Comparison of ENCODE assay signal across 8 cellular contexts in the genomic region with DNA sequence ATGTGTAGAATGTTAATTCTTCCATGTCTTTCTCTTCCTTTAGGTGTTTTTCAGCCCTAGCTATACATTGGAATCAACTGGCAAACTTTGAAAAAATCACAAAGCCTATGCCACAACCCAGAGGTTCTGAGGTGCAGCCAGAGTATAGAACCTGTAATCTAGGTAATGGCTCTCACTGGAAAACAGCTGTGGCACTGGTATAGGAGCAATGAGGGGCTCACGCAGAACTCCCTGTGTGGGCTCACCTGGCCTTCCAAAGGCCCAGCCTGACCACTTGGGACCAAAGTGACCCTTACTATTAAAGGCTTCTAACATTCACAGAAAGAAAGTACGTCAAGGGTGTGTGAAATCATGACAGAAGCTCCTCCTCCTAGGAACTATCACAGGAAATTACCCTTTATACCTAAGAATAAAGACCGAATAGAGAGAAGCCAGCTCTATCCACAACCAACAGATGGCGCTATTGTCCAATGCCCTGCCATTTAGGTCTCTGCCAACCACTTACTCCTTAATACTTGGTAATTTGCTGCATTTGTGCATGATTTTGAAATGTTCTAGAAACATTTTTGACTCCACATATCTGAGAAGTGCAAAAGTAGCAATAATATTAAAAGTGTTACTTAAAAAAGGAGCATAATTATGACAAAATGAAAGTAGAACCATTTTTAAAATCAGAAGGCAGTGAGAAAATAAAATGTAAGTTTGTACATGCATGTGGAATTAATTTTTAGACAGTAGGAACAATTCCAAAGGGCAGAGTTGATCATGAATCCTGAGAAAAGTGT.
DNase-seq lines count a peak whose midpoint lies in the region; ATAC-seq and TF ChIP-seq lines count a peak whose summit lies in the region.

No MANE protein-coding gene starts in this region.

- H3K9me3 ChIP-seq in OCI-LY3 (ENCODE audit: insufficient read depth, low read length) (no peaks in the 10 kb centered on the region), right cardiac atrium (ENCODE audit: control insufficient read depth, low read length) (no peaks in the 10 kb centered on the region)

- no peak overlapping the region for H3K27ac ChIP-seq in OCI-LY3 (ENCODE audit: low read length)
- H3K27ac ChIP-seq in right cardiac atrium (ENCODE audit: low read length): no peak overlapping the region

- no peaks in the 10 kb centered on the region for H3K79me2 ChIP-seq in OCI-LY3 (ENCODE audit: low read length)

- WGBS in right cardiac atrium: 32% methylated on average over 4 of the region's 4 CpGs

- peak; percentile 14 to 22 for DNase-seq in AML-193 (lab: John Stamatoyannopoulos, UW)
- DNase-seq in GM13977 (ENCODE audit: low spot score): peak; percentile 34
- peak in 1 of 2 donors; percentile 55 for DNase-seq in activated naive CD4-positive, alpha-beta T cell treated with anti-CD3 and anti-CD28 coated beads, Interleukin-2, amount 50 U/mL, for 72 hours (ENCODE audit: low spot score in 2 of 2)
- DNase-seq in right cardiac atrium: peak in 1 of 3 donors; percentile 20
- peak; percentile 23 for DNase-seq in stimulated activated CD4-positive, alpha-beta T cell treated with anti-CD3 and anti-CD28 coated beads, Interleukin-1b, Interleukin-23, amount 100 ng/mL, for 48 hours

- ATAC-seq in HG03521 (IDR thresholded peaks at IDR 0.05; ENCODE audit: unreplicated experiment) (peak; percentile 50), right cardiac atrium (peak; percentile 47 to 56), GM18511 (IDR thresholded peaks at IDR 0.05; ENCODE audit: unreplicated experiment) (no peak)
- ATAC-seq in activated naive CD4-positive, alpha-beta T cell treated with anti-CD3 and anti-CD28 coated beads, Interleukin-2, amount 50 U/mL, for 72 hours: peak; percentile 63 to 67

- no peaks in the 10 kb centered on the region for H3K36me3 ChIP-seq in OCI-LY3 (replicated peaks; ENCODE audit: low read depth, low read length)

- no peak overlapping the region for H3K4me2 ChIP-seq in OCI-LY3 (ENCODE audit: low read length)

- no peak overlapping the region for H2AFZ ChIP-seq in OCI-LY3 (ENCODE audit: low read depth, low read length)

- no peak overlapping the region for H3K27ac Mint-ChIP-seq in activated naive CD4-positive, alpha-beta T cell treated with anti-CD3 and anti-CD28 coated beads, Interleukin-2, amount 50 U/mL, for 72 hours

- H3K4me3 ChIP-seq in OCI-LY3 (ENCODE audit: low read length): no peak overlapping the region
- H3K4me3 ChIP-seq in right cardiac atrium (ENCODE audit: low read length): no peak overlapping the region

- no peaks in the 10 kb centered on the region for H3K36me3 Mint-ChIP-seq in activated naive CD4-positive, alpha-beta T cell treated with anti-CD3 and anti-CD28 coated beads, Interleukin-2, amount 50 U/mL, for 72 hours

- H4K20me1 ChIP-seq in OCI-LY3 (ENCODE audit: insufficient read depth, low read length): no peaks in the 10 kb centered on the region

- H3K27me3 ChIP-seq in OCI-LY3 (ENCODE audit: low read depth, low read length): peaks cover 10% of the 10 kb centered on the region; the same call in 1 of the 2 replicates
- no peaks in the 10 kb centered on the region for H3K27me3 ChIP-seq in right cardiac atrium (ENCODE audit: control insufficient read depth, insufficient read depth)

- H3K9me3 Mint-ChIP-seq in activated naive CD4-positive, alpha-beta T cell treated with anti-CD3 and anti-CD28 coated beads, Interleukin-2, amount 50 U/mL, for 72 hours: no peaks in the 10 kb centered on the region

- TF ChIP-seq CTCF in GM13977 (IDR thresholded peaks at IDR 0.05; ENCODE audit: extremely low read depth, insufficient read depth, missing control alignments) (peak; percentile 83), OCI-LY3 (IDR thresholded peaks at IDR 0.05; ENCODE audit: low read depth, low read length) (peak; percentile 79)

- intact Hi-C loops in right cardiac atrium (cut with DNase I): no loop called here

- in situ Hi-C loops in GM13977 (cut with MboI; ENCODE audit: low pct_unique_long_range_greater_than_20kb, low sequenced_read_pairs, unreplicated experiment): no loop called here

- H3K4me1 ChIP-seq in OCI-LY3 (ENCODE audit: low read length) (no peaks in the 10 kb centered on the region), right cardiac atrium (ENCODE audit: control insufficient read depth, insufficient read depth, low read length) (no peaks in the 10 kb centered on the region)

- no peak overlapping the region for H3K9ac ChIP-seq in OCI-LY3 (ENCODE audit: low read length)
